ENCODE assay signal across 22 cellular contexts in the genomic region with DNA sequence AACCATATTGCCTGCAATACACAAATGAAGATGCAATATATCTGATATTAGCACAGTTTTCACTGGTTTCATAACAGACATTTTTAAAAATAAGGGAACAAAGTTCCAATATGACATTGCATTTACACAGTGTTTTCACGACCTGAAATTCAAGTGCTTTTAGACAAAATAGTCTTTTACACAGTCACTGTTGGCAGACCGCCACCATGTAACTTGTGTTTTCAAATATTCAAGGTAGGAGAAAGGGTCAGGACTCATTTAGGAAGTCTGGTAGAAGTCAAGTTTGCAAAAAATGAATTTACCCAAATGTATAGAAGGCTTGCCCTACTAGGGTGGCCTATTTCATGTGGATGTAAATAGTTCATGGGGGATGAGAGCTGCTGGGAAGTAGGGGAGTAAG.
"Had no signal": no experiment of that assay in that cellular context is flagged by ENCODE, and none has a peak within 500 bp of the region (broad histone marks: within the 10 kb centered on the region; RNA-seq: fewer than 3 reads in every experiment).

No MANE protein-coding gene starts in this region.

- H3K4me3 ChIP-seq: colonic mucosa, coronary artery, dorsolateral prefrontal cortex, esophagus muscularis mucosa, esophagus squamous epithelium, gastrocnemius medialis, gastroesophageal sphincter, heart left ventricle, heart right ventricle had no signal

- H3K27ac ChIP-seq: colonic mucosa, coronary artery, dorsolateral prefrontal cortex, epithelial cell of prostate, esophagus muscularis mucosa, esophagus squamous epithelium, foreskin keratinocyte, gastrocnemius medialis, gastroesophageal sphincter, heart left ventricle, heart right ventricle had no signal

- H3K27me3 ChIP-seq: colonic mucosa, dorsolateral prefrontal cortex, esophagus muscularis mucosa, esophagus squamous epithelium, foreskin keratinocyte, gastrocnemius medialis, gastroesophageal sphincter, heart left ventricle, heart right ventricle had no signal

- DNase-seq: colonic mucosa; cortex of kidney; dermis blood vessel endothelial cell; dorsolateral prefrontal cortex; effector CD4-positive, alpha-beta T cell; effector CD8-positive, alpha-beta T cell; effector memory CD4-positive, alpha-beta T cell; effector memory CD8-positive, alpha-beta T cell; endodermal cell; erythroblast; esophagus squamous epithelium; foreskin keratinocyte; foreskin melanocyte; gastrocnemius medialis; glutamatergic neuron; head of caudate nucleus; heart left ventricle; heart right ventricle had no signal

- H3K9me3 ChIP-seq: colonic mucosa, esophagus muscularis mucosa, esophagus squamous epithelium, gastrocnemius medialis, gastroesophageal sphincter, heart left ventricle, heart right ventricle had no signal

- ATAC-seq: effector memory CD8-positive, alpha-beta T cell; foreskin keratinocyte; gastrocnemius medialis; gastroesophageal sphincter; heart left ventricle; heart right ventricle had no signal

- H3K4me1 ChIP-seq: colonic mucosa, esophagus muscularis mucosa, esophagus squamous epithelium, foreskin keratinocyte, gastrocnemius medialis, gastroesophageal sphincter, heart left ventricle, heart right ventricle had no signal

- H3K36me3 ChIP-seq: colonic mucosa, esophagus muscularis mucosa, esophagus squamous epithelium, gastrocnemius medialis, gastroesophageal sphincter, heart left ventricle, heart right ventricle had no signal
